ENCODE assay signal across 1 cellular context in genomic region chr4:98688416-98689290, GRCh38.
TF ChIP-seq lines count a peak whose summit lies in the region.

No MANE protein-coding gene starts in this region.

TF ChIP-seq in HCT116, 20 proteins besides CTCF, POLR2A, EP300 and RAD21 (continued from another document):
- TF ChIP-seq TCF7L2 (IDR thresholded peaks at IDR 0.05; ENCODE audit: borderline replicate concordance, extremely low read depth, insufficient read depth, insufficient read length) (peak; percentile 75), YY1 (IDR thresholded peaks at IDR 0.05; ENCODE audit: extremely low read depth, insufficient replicate concordance, low read depth, low read length) (peak; percentile 16), SP1 (IDR thresholded peaks at IDR 0.05; ENCODE audit: low read depth) (peak; percentile 77), EGR1 (IDR thresholded peaks at IDR 0.05; ENCODE audit: low read depth) (no peak)
